ENCODE assay signal across 11 cellular contexts in genomic region chr10:37991655-37992054, GRCh38.
"Had no signal": no experiment of that assay in that cellular context is flagged by ENCODE, and none has a peak within 500 bp of the region (broad histone marks: within the 10 kb centered on the region; RNA-seq: fewer than 3 reads in every experiment).

No MANE protein-coding gene starts in this region.

- H3K4me1 Mint-ChIP-seq: GM23338, H9 had no signal

- H3K9me3 ChIP-seq: HAP-1 had no signal

- H3K4me2 ChIP-seq: GM23338 had no signal

- H3K4me1 ChIP-seq: HAP-1 had no signal

- DNase-seq: GOT3, H7, H9, HCEC 1CT, HFFc6 had no signal

- H3K9me3 Mint-ChIP-seq: HFFc6 had no signal

- H2AFZ ChIP-seq: GM23248, GM23338 had no signal

- H3K4me3 ChIP-seq: GM23248, GM23338, HAP-1 had no signal

- H3K9ac ChIP-seq: GM23248 had no signal

- ATAC-seq: GM23338, HCT116 had no signal

- H3K4me3 Mint-ChIP-seq: GM23338, H9, HFFc6 had no signal

- FAIRE-seq: H1, H54 had no signal

- H3K27ac ChIP-seq: GM23248 had no signal

- H3K27ac Mint-ChIP-seq: GM23338, H9, HFFc6 had no signal

- H3K36me3 ChIP-seq: HAP-1 had no signal
